ENCODE assay signal across 7 cellular contexts in the genomic region with DNA sequence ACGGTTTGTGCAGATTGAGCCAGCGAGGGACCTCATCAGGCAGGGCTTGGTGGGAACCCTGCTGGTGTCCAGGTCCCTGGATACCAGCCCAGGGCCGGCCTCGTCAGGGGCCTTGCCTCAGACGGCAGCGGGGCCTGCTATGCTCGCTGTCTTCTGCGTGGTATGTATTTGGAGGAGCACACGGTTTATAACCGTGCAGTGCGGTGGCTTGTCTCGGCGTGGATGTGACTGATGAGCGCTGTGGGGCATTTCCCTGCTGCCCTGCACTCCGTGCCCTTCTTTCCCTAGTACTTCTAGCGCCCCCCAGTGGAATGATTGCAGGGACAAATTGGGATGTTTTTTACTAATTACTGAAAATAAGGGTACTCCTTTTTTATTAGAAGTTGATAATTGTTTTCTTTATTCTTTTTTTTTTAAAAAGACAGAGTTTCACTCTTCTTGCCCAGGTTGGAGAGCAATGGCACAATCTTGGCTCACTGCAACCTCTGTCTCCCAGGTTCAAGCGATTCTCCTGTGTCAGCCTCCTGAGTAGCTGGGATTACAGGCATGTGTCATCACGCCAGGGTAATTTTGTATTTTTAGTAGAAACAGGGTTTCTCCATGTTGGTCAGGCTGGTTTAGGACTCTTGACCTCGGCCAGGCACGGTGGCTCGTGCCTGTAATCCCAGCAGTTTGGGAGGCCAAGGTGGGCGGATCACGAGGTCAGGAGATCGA. TPM values are rescaled to one million over a fixed set of nuclear protein-coding genes. Genes with fewer than 3 reads are reported as not detected.
A peak's percentile ranks its signal among the peaks of the same experiment; 100 is the strongest.
DNase-seq lines count a peak whose midpoint lies in the region; ATAC-seq and TF ChIP-seq lines count a peak whose summit lies in the region.

No MANE protein-coding gene starts in this region.

- H3K27me3 Mint-ChIP-seq in activated naive CD8-positive, alpha-beta T cell treated with anti-CD3 and anti-CD28 coated beads, Interleukin-2, amount 50 U/mL, for 24 hours, result no peaks in the 10 kb centered on the region

- peaks cover 8% of the 10 kb centered on the region for H3K4me1 Mint-ChIP-seq in activated naive CD8-positive, alpha-beta T cell treated with anti-CD3 and anti-CD28 coated beads, Interleukin-2, amount 50 U/mL, for 24 hours

- H3K4me3 ChIP-seq in right atrium auricular region, result no peak overlapping the region

- peaks cover 45% of the 10 kb centered on the region for H3K36me3 ChIP-seq in right atrium auricular region

- H3K36me3 Mint-ChIP-seq in activated naive CD8-positive, alpha-beta T cell treated with anti-CD3 and anti-CD28 coated beads, Interleukin-2, amount 50 U/mL, for 24 hours (ENCODE audit: low read depth), result peaks cover 49% of the 10 kb centered on the region

- H3K9me3 ChIP-seq in right atrium auricular region, result no peaks in the 10 kb centered on the region

- H3K9me3 Mint-ChIP-seq in activated naive CD8-positive, alpha-beta T cell treated with anti-CD3 and anti-CD28 coated beads, Interleukin-2, amount 50 U/mL, for 24 hours, result no peaks in the 10 kb centered on the region

- no peak overlapping the region for H3K27ac ChIP-seq in right atrium auricular region

- peak; percentile 28 to 63 for TF ChIP-seq CTCF in right atrium auricular region (IDR thresholded peaks at IDR 0.05)

- no peak overlapping the region for H3K27ac Mint-ChIP-seq in activated naive CD8-positive, alpha-beta T cell treated with anti-CD3 and anti-CD28 coated beads, Interleukin-2, amount 50 U/mL, for 24 hours

- H3K4me3 Mint-ChIP-seq in activated naive CD8-positive, alpha-beta T cell treated with anti-CD3 and anti-CD28 coated beads, Interleukin-2, amount 50 U/mL, for 24 hours, result no peak overlapping the region

- no peaks in the 10 kb centered on the region for H3K4me1 ChIP-seq in right atrium auricular region

- no peaks in the 10 kb centered on the region for H3K27me3 ChIP-seq in right atrium auricular region

- DNase-seq in GM03348 (ENCODE audit: low spot score), result peak; percentile 68
- peak; percentile 31 for DNase-seq in NCI-H2029 (lab: John Stamatoyannopoulos, UW)
- DNase-seq in activated naive CD8-positive, alpha-beta T cell treated with anti-CD3 and anti-CD28 coated beads, Interleukin-2, amount 50 U/mL, for 24 hours, result peak; percentile 62
- no peak for DNase-seq in right atrium auricular region (ENCODE audit: low spot score)
- peak; percentile 9 to 46 for DNase-seq in stimulated activated CD4-positive, alpha-beta T cell treated with anti-CD3 and anti-CD28 coated beads, Interleukin-12 subunit alpha, Interleukin-12 subunit beta, amount 100 ng/mL, for 24 hours (ENCODE audit: low read depth in 2 of 2)
- no peak for DNase-seq in DMS153 treated with DMSO at 0.1 percent for 48 hours (lab: John Stamatoyannopoulos, UW; ENCODE audit: unreplicated experiment)

- ATAC-seq in activated naive CD8-positive, alpha-beta T cell treated with anti-CD3 and anti-CD28 coated beads, Interleukin-2, amount 50 U/mL, for 24 hours, result no peak
- no peak for ATAC-seq in HG02885 (IDR thresholded peaks at IDR 0.05; ENCODE audit: poor library complexity, unreplicated experiment)

RNA-seq across cellular contexts. Expression of gene TBCD, which starts 15.3 kb away (rescaled TPM):
- total RNA-seq in right atrium auricular region, result 10 to 100 TPM; 19.4 to 29.6 TPM

RNA-seq across cellular contexts. Expression of gene FN3K, which starts 31.8 kb away (rescaled TPM):
- 10 to 100 TPM in 1 of 2 donors, 1 to 10 TPM in 1; 5.1 to 28.3 TPM for total RNA-seq in right atrium auricular region

RNA-seq across cellular contexts. Expression of gene FN3KRP, which starts 50.7 kb away (rescaled TPM):
- total RNA-seq in right atrium auricular region, result 1 to 10 TPM; 6.1 TPM

Comparison
In these comparisons a context has a peak if more than half of its experiments do, and no peak if none do; other contexts are left out.
1. DNase-seq: peak in GM03348 (single experiment), NCI-H2029 (single experiment), activated naive CD8-positive, alpha-beta T cell treated with anti-CD3 and anti-CD28 coated beads, Interleukin-2, amount 50 U/mL, for 24 hours (single experiment) and stimulated activated CD4-positive, alpha-beta T cell treated with anti-CD3 and anti-CD28 coated beads, Interleukin-12 subunit alpha, Interleukin-12 subunit beta, amount 100 ng/mL, for 24 hours (2 of 2); none in right atrium auricular region (single experiment) and DMS153 treated with DMSO at 0.1 percent for 48 hours (single experiment).